Comparison of ENCODE assay signal across 21 cellular contexts in genomic region chr1:66033781-66034180, GRCh38.
DNase-seq lines count a peak whose midpoint lies in the region; ATAC-seq and TF ChIP-seq lines count a peak whose summit lies in the region.
"Had no signal": no experiment of that assay in that cellular context is flagged by ENCODE, and none has a peak within 500 bp of the region (broad histone marks: within the 10 kb centered on the region; RNA-seq: fewer than 3 reads in every experiment).

No MANE protein-coding gene starts in this region.

- no peak overlapping the region for H3K27ac Mint-ChIP-seq in activated CD8-positive, alpha-beta T cell treated with anti-CD3 and anti-CD28 coated beads for 36 hours
- no peak overlapping the region for H3K27ac Mint-ChIP-seq in activated CD8-positive, alpha-beta T cell treated with anti-CD3 and anti-CD28 coated beads, Interleukin-2, amount 10 ng/mL, durations not matched to agents 7 days and 5 days
- H3K27ac Mint-ChIP-seq: CD4-positive, alpha-beta T cell; IgD-negative memory B cell had no signal

- POLR2A ChIA-PET in activated CD8-positive, alpha-beta T cell treated with anti-CD3 and anti-CD28 coated beads for 36 hours (lab: Charles Lee): no interaction called here
- POLR2A ChIA-PET in activated CD8-positive, alpha-beta T cell treated with anti-CD3 and anti-CD28 coated beads, Interleukin-2, amount 10 ng/mL, durations not matched to agents 7 days and 5 days (lab: Charles Lee): no interaction called here
- POLR2A ChIA-PET in RWPE1 (lab: Yijun Ruan, JAX; ENCODE audit: low non-redundant PET): no interaction called here

- H3K9me3 Mint-ChIP-seq in activated CD8-positive, alpha-beta T cell treated with anti-CD3 and anti-CD28 coated beads for 36 hours: peaks cover 14% of the 10 kb centered on the region
- peaks cover 11% of the 10 kb centered on the region for H3K9me3 Mint-ChIP-seq in activated CD8-positive, alpha-beta T cell treated with anti-CD3 and anti-CD28 coated beads, Interleukin-2, amount 10 ng/mL, durations not matched to agents 7 days and 5 days (ENCODE audit: insufficient read depth)

- peak; percentile 2 for DNase-seq in activated CD8-positive, alpha-beta T cell treated with anti-CD3 and anti-CD28 coated beads for 36 hours
- no peak for DNase-seq in activated CD8-positive, alpha-beta T cell treated with anti-CD3 and anti-CD28 coated beads, Interleukin-2, amount 10 ng/mL, durations not matched to agents 7 days and 5 days
- peak; percentile 33 for DNase-seq in DMS53 (lab: John Stamatoyannopoulos, UW)
- peak; percentile 2 for DNase-seq in RWPE1 (ENCODE audit: low spot score)
- peak; percentile 61 for DNase-seq in epithelial cell of esophagus (ENCODE audit: low read depth)
- DNase-seq in NCI-H774 (lab: John Stamatoyannopoulos, UW): no peak
- DNase-seq in activated CD8-positive, alpha-beta memory T cell treated with anti-CD3 and anti-CD28 coated beads, Interleukin-2, amount 50 U/mL, for 48 hours: no peak
- DNase-seq: CD4-positive, alpha-beta T cell; DMS153; H7; Kasumi-1; MM.1S; NCI-H1092 treated with DMSO at 0.1 percent for 48 hours; NCI-H2081 treated with DMSO at 0.1 percent for 48 hours; NCI-H446 treated with DMSO at 0.1 percent for 48 hours; NCI-H69; Peyer's patch; Right ventricle myocardium superior had no signal

- TF ChIP-seq CTCF in activated CD8-positive, alpha-beta T cell treated with anti-CD3 and anti-CD28 coated beads for 36 hours (IDR thresholded peaks at IDR 0.05): no peak
- no peak for TF ChIP-seq CTCF in RWPE1 (conservative IDR thresholded peaks at IDR 0.05; ENCODE audit: low read depth)
- no peak for TF ChIP-seq CTCF in epithelial cell of esophagus (IDR thresholded peaks at IDR 0.05; ENCODE audit: insufficient read depth, low read depth, low read length, missing control alignments)

- intact Hi-C loops in activated CD8-positive, alpha-beta T cell treated with anti-CD3 and anti-CD28 coated beads for 36 hours (cut with micrococcal nuclease): no loop called here

- CTCF ChIA-PET in activated CD8-positive, alpha-beta T cell treated with anti-CD3 and anti-CD28 coated beads for 36 hours (lab: Charles Lee): no interaction called here
- CTCF ChIA-PET in activated CD8-positive, alpha-beta T cell treated with anti-CD3 and anti-CD28 coated beads, Interleukin-2, amount 10 ng/mL, durations not matched to agents 7 days and 5 days (lab: Charles Lee): no interaction called here
- CTCF ChIA-PET in RWPE1 (lab: Yijun Ruan, JAX): no interaction called here

- peaks cover 3% of the 10 kb centered on the region for H3K4me1 Mint-ChIP-seq in activated CD8-positive, alpha-beta T cell treated with anti-CD3 and anti-CD28 coated beads for 36 hours (ENCODE audit: low read depth)
- H3K4me1 Mint-ChIP-seq in activated CD8-positive, alpha-beta T cell treated with anti-CD3 and anti-CD28 coated beads, Interleukin-2, amount 10 ng/mL, durations not matched to agents 7 days and 5 days (ENCODE audit: low read depth): no peaks in the 10 kb centered on the region
- H3K4me1 Mint-ChIP-seq: IgD-negative memory B cell had no signal

- H3K4me3 ChIP-seq in epithelial cell of esophagus (ENCODE audit: low read length): no peak overlapping the region
- H3K4me3 ChIP-seq: Peyer's patch, SK-N-MC had no signal

- H3K36me3 Mint-ChIP-seq in activated CD8-positive, alpha-beta T cell treated with anti-CD3 and anti-CD28 coated beads for 36 hours (ENCODE audit: low read depth): no peaks in the 10 kb centered on the region
- no peaks in the 10 kb centered on the region for H3K36me3 Mint-ChIP-seq in activated CD8-positive, alpha-beta T cell treated with anti-CD3 and anti-CD28 coated beads, Interleukin-2, amount 10 ng/mL, durations not matched to agents 7 days and 5 days (ENCODE audit: low read depth)
- H3K36me3 Mint-ChIP-seq: IgD-negative memory B cell had no signal

- H3K27ac ChIP-seq in RWPE1: no peak overlapping the region
- H3K27ac ChIP-seq: Peyer's patch, SK-N-MC had no signal

- ATAC-seq in activated CD8-positive, alpha-beta T cell treated with anti-CD3 and anti-CD28 coated beads for 36 hours: no peak
- ATAC-seq in activated CD8-positive, alpha-beta T cell treated with anti-CD3 and anti-CD28 coated beads, Interleukin-2, amount 10 ng/mL, durations not matched to agents 7 days and 5 days: no peak
- no peak for ATAC-seq in GM21576 (IDR thresholded peaks at IDR 0.05; ENCODE audit: unreplicated experiment)

- H3K4me3 Mint-ChIP-seq in activated CD8-positive, alpha-beta T cell treated with anti-CD3 and anti-CD28 coated beads for 36 hours: no peak overlapping the region
- no peak overlapping the region for H3K4me3 Mint-ChIP-seq in activated CD8-positive, alpha-beta T cell treated with anti-CD3 and anti-CD28 coated beads, Interleukin-2, amount 10 ng/mL, durations not matched to agents 7 days and 5 days
- H3K4me3 Mint-ChIP-seq: CD4-positive, alpha-beta T cell; IgD-negative memory B cell had no signal

- H3K27me3 Mint-ChIP-seq in activated CD8-positive, alpha-beta T cell treated with anti-CD3 and anti-CD28 coated beads for 36 hours: peaks cover 19% of the 10 kb centered on the region
- peaks cover 6% of the 10 kb centered on the region for H3K27me3 Mint-ChIP-seq in activated CD8-positive, alpha-beta T cell treated with anti-CD3 and anti-CD28 coated beads, Interleukin-2, amount 10 ng/mL, durations not matched to agents 7 days and 5 days (ENCODE audit: low read depth)

Comparison
In these comparisons a context has a peak if more than half of its experiments do, and no peak if none do; other contexts are left out.
1. DNase-seq: peak in activated CD8-positive, alpha-beta T cell treated with anti-CD3 and anti-CD28 coated beads for 36 hours (single experiment), DMS53 (single experiment), RWPE1 (single experiment) and epithelial cell of esophagus (single experiment); none in activated CD8-positive, alpha-beta T cell treated with anti-CD3 and anti-CD28 coated beads, Interleukin-2, amount 10 ng/mL, durations not matched to agents 7 days and 5 days (single experiment), NCI-H774 (single experiment) and activated CD8-positive, alpha-beta memory T cell treated with anti-CD3 and anti-CD28 coated beads, Interleukin-2, amount 50 U/mL, for 48 hours (single experiment).